1 cellular context compared by ENCODE assay signal in the genomic region with DNA sequence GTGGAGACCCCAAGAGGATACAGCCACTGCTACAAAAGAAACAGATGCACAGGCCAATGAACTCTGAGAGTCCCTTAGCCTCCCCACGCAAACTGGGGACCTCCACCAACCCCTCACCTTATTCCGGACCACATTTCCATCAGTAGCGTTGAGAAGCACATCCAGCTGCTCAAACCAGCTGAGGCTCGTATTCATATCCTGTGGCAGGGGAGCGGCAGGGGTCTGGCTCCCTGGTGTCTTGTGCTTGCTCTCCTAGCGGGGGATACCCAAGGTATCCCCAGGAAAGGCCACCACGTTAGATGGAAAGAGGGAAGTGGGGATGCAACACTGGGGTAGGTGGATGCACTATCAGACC.
TF ChIP-seq lines count a peak whose summit lies in the region.

No MANE protein-coding gene starts in this region.

TF ChIP-seq in GM12878, 131 proteins besides CTCF, POLR2A, EP300 and RAD21:
- TF ChIP-seq CREM (IDR thresholded peaks at IDR 0.05; ENCODE audit: low read depth) (no peak), ZNF622 (IDR thresholded peaks at IDR 0.05) (no peak), TBL1XR1 (IDR thresholded peaks at IDR 0.05; ENCODE audit: low read depth, low read length) (no peak), LARP7 (IDR thresholded peaks at IDR 0.05) (no peak), NFXL1 (IDR thresholded peaks at IDR 0.05; ENCODE audit: borderline replicate concordance) (no peak), JUNB (IDR thresholded peaks at IDR 0.05) (no peak), HDAC2 (IDR thresholded peaks at IDR 0.05) (no peak), E4F1 (IDR thresholded peaks at IDR 0.05; ENCODE audit: borderline replicate concordance, partially characterized antibody) (no peak), STAT3 (IDR thresholded peaks at IDR 0.05; ENCODE audit: low read depth, low read length) (no peak), SPI1 (IDR thresholded peaks at IDR 0.05; ENCODE audit: borderline replicate concordance, insufficient read depth, low read depth, low read length) (no peak), BACH1 (IDR thresholded peaks at IDR 0.05; ENCODE audit: borderline replicate concordance) (0 out of 2 replicates have a peak, but pooled peaks have one; percentile 5), YBX1 (IDR thresholded peaks at IDR 0.05) (no peak), KAT2A (conservative IDR thresholded peaks at IDR 0.05; ENCODE audit: control insufficient read depth, low read depth, low read length) (no peak), SMC3 (IDR thresholded peaks at IDR 0.05; ENCODE audit: borderline replicate concordance, low read length) (0 out of 2 replicates have a peak, but pooled peaks have one; percentile 3)
- TF ChIP-seq, protein P1, sequence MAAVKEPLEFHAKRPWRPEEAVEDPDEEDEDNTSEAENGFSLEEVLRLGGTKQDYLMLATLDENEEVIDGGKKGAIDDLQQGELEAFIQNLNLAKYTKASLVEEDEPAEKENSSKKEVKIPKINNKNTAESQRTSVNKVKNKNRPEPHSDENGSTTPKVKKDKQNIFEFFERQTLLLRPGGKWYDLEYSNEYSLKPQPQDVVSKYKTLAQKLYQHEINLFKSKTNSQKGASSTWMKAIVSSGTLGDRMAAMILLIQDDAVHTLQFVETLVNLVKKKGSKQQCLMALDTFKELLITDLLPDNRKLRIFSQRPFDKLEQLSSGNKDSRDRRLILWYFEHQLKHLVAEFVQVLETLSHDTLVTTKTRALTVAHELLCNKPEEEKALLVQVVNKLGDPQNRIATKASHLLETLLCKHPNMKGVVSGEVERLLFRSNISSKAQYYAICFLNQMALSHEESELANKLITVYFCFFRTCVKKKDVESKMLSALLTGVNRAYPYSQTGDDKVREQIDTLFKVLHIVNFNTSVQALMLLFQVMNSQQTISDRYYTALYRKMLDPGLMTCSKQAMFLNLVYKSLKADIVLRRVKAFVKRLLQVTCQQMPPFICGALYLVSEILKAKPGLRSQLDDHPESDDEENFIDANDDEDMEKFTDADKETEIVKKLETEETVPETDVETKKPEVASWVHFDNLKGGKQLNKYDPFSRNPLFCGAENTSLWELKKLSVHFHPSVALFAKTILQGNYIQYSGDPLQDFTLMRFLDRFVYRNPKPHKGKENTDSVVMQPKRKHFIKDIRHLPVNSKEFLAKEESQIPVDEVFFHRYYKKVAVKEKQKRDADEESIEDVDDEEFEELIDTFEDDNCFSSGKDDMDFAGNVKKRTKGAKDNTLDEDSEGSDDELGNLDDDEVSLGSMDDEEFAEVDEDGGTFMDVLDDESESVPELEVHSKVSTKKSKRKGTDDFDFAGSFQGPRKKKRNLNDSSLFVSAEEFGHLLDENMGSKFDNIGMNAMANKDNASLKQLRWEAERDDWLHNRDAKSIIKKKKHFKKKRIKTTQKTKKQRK (IDR thresholded peaks at IDR 0.05; ENCODE audit: low read depth, low read length), result no peak
- TF ChIP-seq, protein P2, sequence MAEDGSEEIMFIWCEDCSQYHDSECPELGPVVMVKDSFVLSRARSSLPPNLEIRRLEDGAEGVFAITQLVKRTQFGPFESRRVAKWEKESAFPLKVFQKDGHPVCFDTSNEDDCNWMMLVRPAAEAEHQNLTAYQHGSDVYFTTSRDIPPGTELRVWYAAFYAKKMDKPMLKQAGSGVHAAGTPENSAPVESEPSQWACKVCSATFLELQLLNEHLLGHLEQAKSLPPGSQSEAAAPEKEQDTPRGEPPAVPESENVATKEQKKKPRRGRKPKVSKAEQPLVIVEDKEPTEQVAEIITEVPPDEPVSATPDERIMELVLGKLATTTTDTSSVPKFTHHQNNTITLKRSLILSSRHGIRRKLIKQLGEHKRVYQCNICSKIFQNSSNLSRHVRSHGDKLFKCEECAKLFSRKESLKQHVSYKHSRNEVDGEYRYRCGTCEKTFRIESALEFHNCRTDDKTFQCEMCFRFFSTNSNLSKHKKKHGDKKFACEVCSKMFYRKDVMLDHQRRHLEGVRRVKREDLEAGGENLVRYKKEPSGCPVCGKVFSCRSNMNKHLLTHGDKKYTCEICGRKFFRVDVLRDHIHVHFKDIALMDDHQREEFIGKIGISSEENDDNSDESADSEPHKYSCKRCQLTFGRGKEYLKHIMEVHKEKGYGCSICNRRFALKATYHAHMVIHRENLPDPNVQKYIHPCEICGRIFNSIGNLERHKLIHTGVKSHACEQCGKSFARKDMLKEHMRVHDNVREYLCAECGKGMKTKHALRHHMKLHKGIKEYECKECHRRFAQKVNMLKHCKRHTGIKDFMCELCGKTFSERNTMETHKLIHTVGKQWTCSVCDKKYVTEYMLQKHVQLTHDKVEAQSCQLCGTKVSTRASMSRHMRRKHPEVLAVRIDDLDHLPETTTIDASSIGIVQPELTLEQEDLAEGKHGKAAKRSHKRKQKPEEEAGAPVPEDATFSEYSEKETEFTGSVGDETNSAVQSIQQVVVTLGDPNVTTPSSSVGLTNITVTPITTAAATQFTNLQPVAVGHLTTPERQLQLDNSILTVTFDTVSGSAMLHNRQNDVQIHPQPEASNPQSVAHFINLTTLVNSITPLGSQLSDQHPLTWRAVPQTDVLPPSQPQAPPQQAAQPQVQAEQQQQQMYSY (CRISPR knock-in tag; IDR thresholded peaks at IDR 0.05), result no peak
